Comparison of ENCODE assay signal across 31 cellular contexts in the genomic region with DNA sequence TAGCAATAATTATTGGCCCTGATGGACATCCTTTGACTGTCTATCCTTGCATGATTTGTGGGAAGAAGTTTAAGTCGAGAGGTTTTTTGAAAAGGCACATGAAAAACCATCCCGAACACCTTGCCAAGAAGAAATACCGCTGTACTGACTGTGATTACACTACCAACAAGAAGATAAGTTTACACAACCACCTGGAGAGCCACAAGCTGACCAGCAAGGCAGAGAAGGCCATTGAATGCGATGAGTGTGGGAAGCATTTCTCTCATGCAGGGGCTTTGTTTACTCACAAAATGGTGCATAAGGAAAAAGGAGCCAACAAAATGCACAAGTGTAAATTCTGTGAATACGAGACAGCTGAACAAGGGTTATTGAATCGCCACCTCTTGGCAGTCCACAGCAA.
"Had no signal": no experiment of that assay in that cellular context is flagged by ENCODE, and none has a peak within 500 bp of the region (broad histone marks: within the 10 kb centered on the region; RNA-seq: fewer than 3 reads in every experiment).

No MANE protein-coding gene starts in this region.

- H3K27me3 Mint-ChIP-seq: memory B cell; naive thymus-derived CD8-positive, alpha-beta T cell; stimulated activated memory B cell treated with anti-CD40 and anti-IgM and Interleukin-4, amounts not matched to agents 10 μg/mL and 1 μg/mL and 100 μg/mL, for 72 hours had no signal

- FAIRE-seq: islet of Langerhans, kidney, pancreas, small intestine had no signal

- H3K27ac Mint-ChIP-seq: memory B cell; nephron; stimulated activated memory B cell treated with anti-CD40 and anti-IgM and Interleukin-4, amounts not matched to agents 10 μg/mL and 1 μg/mL and 100 μg/mL, for 72 hours had no signal

- H3K4me3 ChIP-seq: left ventricle myocardium inferior, lung, pancreas, prostate gland, sigmoid colon, spleen, stomach, testis, thyroid gland, transverse colon, upper lobe of left lung, vagina had no signal

- ATAC-seq: left colon; naive thymus-derived CD8-positive, alpha-beta T cell; right cardiac atrium; stimulated activated memory B cell treated with anti-CD40 and anti-IgM and Interleukin-4, amounts not matched to agents 10 μg/mL and 1 μg/mL and 100 μg/mL, for 72 hours had no signal

- H3K27ac ChIP-seq: left ventricle myocardium inferior, pancreas, prostate gland, sigmoid colon, spleen, stomach, testis, thyroid gland, transverse colon, upper lobe of left lung, vagina had no signal

- H3K4me1 Mint-ChIP-seq: memory B cell; neural crest cell; stimulated activated memory B cell treated with anti-CD40 and anti-IgM and Interleukin-4, amounts not matched to agents 10 μg/mL and 1 μg/mL and 100 μg/mL, for 72 hours had no signal

- H3K27me3 ChIP-seq: pancreas, sigmoid colon, spleen, stomach, testis, thyroid gland, transverse colon, upper lobe of left lung, vagina had no signal

- H3K4me3 Mint-ChIP-seq: immature natural killer cell; memory B cell; naive thymus-derived CD8-positive, alpha-beta T cell; nephron; neural crest cell; stimulated activated memory B cell treated with anti-CD40 and anti-IgM and Interleukin-4, amounts not matched to agents 10 μg/mL and 1 μg/mL and 100 μg/mL, for 72 hours had no signal

- H3K9me3 ChIP-seq: left ventricle myocardium inferior, pancreas, prostate gland, sigmoid colon, spleen, stomach, testis, thyroid gland, transverse colon, upper lobe of left lung, vagina had no signal

- DNase-seq: hypothalamus; immature natural killer cell; kidney; left colon; left ventricle myocardium inferior; naive thymus-derived CD8-positive, alpha-beta T cell; nucleus accumbens; pancreas; posterior cingulate gyrus; retina; right cardiac atrium; sigmoid colon; small intestine; spleen; stimulated activated CD4-positive, alpha-beta T cell treated with anti-CD3 and anti-CD28 coated beads, Interleukin-2, amount 100 ng/mL, for 48 hours; stimulated activated CD4-positive, alpha-beta T cell treated with anti-CD3 and anti-CD28 coated beads, Interleukin-4, amount 100 ng/mL, for 4 hours; stimulated activated CD8-positive, alpha-beta memory T cell treated with anti-CD3 and anti-CD28 coated beads, Interleukin-4, amount 100 ng/mL, for 48 hours; stimulated activated naive CD4-positive, alpha-beta T cell treated with Interleukin-2 at 50 U/mL for 16 hours; stomach; testis; transverse colon; upper lobe of left lung had no signal

- H3K36me3 ChIP-seq: prostate gland had no signal

- H3K4me1 ChIP-seq: left ventricle myocardium inferior, prostate gland, testis, thyroid gland, transverse colon had no signal

- H3K9me3 Mint-ChIP-seq: immature natural killer cell; memory B cell; naive thymus-derived CD8-positive, alpha-beta T cell; nephron; neural crest cell; stimulated activated memory B cell treated with anti-CD40 and anti-IgM and Interleukin-4, amounts not matched to agents 10 μg/mL and 1 μg/mL and 100 μg/mL, for 72 hours had no signal
